11 cellular contexts compared by ENCODE assay signal in genomic region chr9:72509053-72509452, GRCh38. TPM values are rescaled to one million over a fixed set of nuclear protein-coding genes. Genes with fewer than 3 reads are reported as not detected.
DNase-seq lines count a peak whose midpoint lies in the region; ATAC-seq, FAIRE-seq and TF ChIP-seq lines count a peak whose summit lies in the region.
"Had no signal": no experiment of that assay in that cellular context is flagged by ENCODE, and none has a peak within 500 bp of the region (broad histone marks: within the 10 kb centered on the region; RNA-seq: fewer than 3 reads in every experiment).

No MANE protein-coding gene starts in this region.

- FAIRE-seq in RCC 7860 (lab: Jason Lieb, UNC) (peak; percentile 77), kidney (lab: Jason Lieb, UNC) (no peak)

- DNase-seq in BJ (ENCODE audit: low read depth), result peak; percentile 52
- peak; percentile 37 for DNase-seq in RCC 7860 (ENCODE audit: low spot score)
- DNase-seq in foreskin keratinocyte, result peak in 1 of 2 donors; percentile 43
- no peak for DNase-seq in NCI-H2107 treated with DMSO at 0.1 percent for 48 hours (lab: John Stamatoyannopoulos, UW; ENCODE audit: unreplicated experiment)
- no peak for DNase-seq in sciatic nerve (ENCODE audit: low spot score)
- no peak for DNase-seq in globus pallidus (ENCODE audit: low spot score)
- no peak for DNase-seq in kidney
- DNase-seq: activated effector memory CD4-positive, alpha-beta T cell treated with Interleukin-2 at 50 U/mL for 16 hours; NCI-H2081 had no signal

- H3K27me3 ChIP-seq in BJ (ENCODE audit: control insufficient read depth, insufficient read depth, low read length) (no peaks in the 10 kb centered on the region), foreskin keratinocyte (no peaks in the 10 kb centered on the region)

- TF ChIP-seq CTCF in BJ (IDR thresholded peaks at IDR 0.05; ENCODE audit: insufficient read depth, low read depth, low read length) (no peak), foreskin keratinocyte (conservative IDR thresholded peaks at IDR 0.05) (no peak), kidney (IDR thresholded peaks at IDR 0.05; ENCODE audit: borderline replicate concordance, extremely low read depth, insufficient read depth) (no peak)

- no peaks in the 10 kb centered on the region for H3K36me3 ChIP-seq in BJ (ENCODE audit: control insufficient read depth, insufficient read depth, low read length)
- no peaks in the 10 kb centered on the region for H3K36me3 ChIP-seq in kidney (ENCODE audit: control insufficient read depth in 1 of 2, insufficient read depth in 2 of 2, low read length in 2 of 2)

- ATAC-seq in GM21529 (IDR thresholded peaks at IDR 0.05; ENCODE audit: unreplicated experiment) (peak; percentile 35), foreskin keratinocyte (peak; percentile 82), sciatic nerve (no peak)

- H3K4me3 ChIP-seq in BJ (ENCODE audit: low read depth, low read length) (no peak overlapping the region), kidney (ENCODE audit: low read length in 2 of 2) (no peak overlapping the region)

- H3K9ac ChIP-seq in kidney (ENCODE audit: low read length in 2 of 2), result no peak overlapping the region

- H3K4me1 ChIP-seq in foreskin keratinocyte (peaks cover 15% of the 10 kb centered on the region), kidney (ENCODE audit: control insufficient read depth in 1 of 2, insufficient read depth in 1 of 2, low read depth in 1 of 2, low read length in 2 of 2) (no peaks in the 10 kb centered on the region)

- CTCF ChIA-PET in BJ (lab: Yijun Ruan, JAX), result no interaction called here

- H3K27ac ChIP-seq in foreskin keratinocyte (peak overlapping the region; percentile 78), kidney (ENCODE audit: low read depth in 2 of 2, low read length in 2 of 2) (no peak overlapping the region)
- H3K27ac ChIP-seq: HL-60 had no signal

- H3K9me3 ChIP-seq in kidney (ENCODE audit: control insufficient read depth in 1 of 2, low read length in 2 of 2), result no peaks in the 10 kb centered on the region

- POLR2A ChIA-PET in BJ (lab: Charles Lee), result interaction anchor here (0.6 kb wide), 2 partner anchors 143 to 145 kb away, joined by 3 to 4 read pairs; no protein-coding TSS in a partner anchor

- intact Hi-C loops in sciatic nerve (cut with DNase I) (no loop called here), kidney (cut with DNase I) (no loop called here)

RNA-seq across cellular contexts. Expression of gene TMC1, which starts 12.4 kb away (rescaled TPM):
- 1.2 and 1.3 TPM in 2 replicates for polyA plus RNA-seq in BJ (2011; rRNA removed)
- polyA minus RNA-seq in BJ (2011; rRNA and poly(A)+ RNA removed), result 0.28 and 0.41 TPM in 2 replicates
- not detected in 2 replicates for total RNA-seq in foreskin keratinocyte
- polyA plus RNA-seq in foreskin keratinocyte, result not detected in 2 replicates
- total RNA-seq in sciatic nerve, result 0.36 TPM
- 0.25 TPM for total RNA-seq in kidney
- 1.2 TPM for polyA plus RNA-seq in kidney (ENCODE audit: insufficient read depth, low read depth, low replicate concordance)

Comparison
In these comparisons a context has a peak if more than half of its experiments do, and no peak if none do; other contexts are left out.
1. DNase-seq: peak in BJ (single experiment) and RCC 7860 (single experiment); none in NCI-H2107 treated with DMSO at 0.1 percent for 48 hours (single experiment), sciatic nerve (single experiment), globus pallidus (single experiment) and kidney (single experiment).